In genomic region chr17:48795444-48796162, GRCh38 we compare ENCODE assay signal across 1 cellular context.
TF ChIP-seq lines count a peak whose summit lies in the region.

No MANE protein-coding gene starts in this region.

TF ChIP-seq in HepG2, 621 proteins besides CTCF, POLR2A, EP300 and RAD21 (continued from another document and continues in another):
- TF ChIP-seq TFAP4 (IDR thresholded peaks at IDR 0.05; ENCODE audit: borderline replicate concordance, low read depth) (0 out of 2 replicates have a peak, but pooled peaks have one; percentile 7), ZNF414 (CRISPR knock-in tag; IDR thresholded peaks at IDR 0.05) (no peak), MEF2D (CRISPR knock-in tag; IDR thresholded peaks at IDR 0.05) (peak; percentile 79), MTF2 (CRISPR knock-in tag; IDR thresholded peaks at IDR 0.05; ENCODE audit: borderline replicate concordance) (no peak), JUN (CRISPR knock-in tag; IDR thresholded peaks at IDR 0.05) (peak; percentile 78; the same call in 1 of the 2 replicates), TFDP2 (CRISPR knock-in tag; IDR thresholded peaks at IDR 0.05) (peak; percentile 74; the same call in 1 of the 2 replicates), ZNF607 (CRISPR knock-in tag; IDR thresholded peaks at IDR 0.05; ENCODE audit: borderline replicate concordance) (0 out of 2 replicates have a peak, but pooled peaks have one; percentile 20), ZNF776 (CRISPR knock-in tag; IDR thresholded peaks at IDR 0.05) (no peak), ZNF670 (CRISPR knock-in tag; IDR thresholded peaks at IDR 0.05; ENCODE audit: borderline replicate concordance) (0 out of 2 replicates have a peak, but pooled peaks have one; percentile 77), KDM3A (CRISPR knock-in tag; IDR thresholded peaks at IDR 0.05; ENCODE audit: low read depth) (0 out of 2 replicates have a peak, but pooled peaks have one; percentile 53), ARNT2 (CRISPR knock-in tag; IDR thresholded peaks at IDR 0.05; ENCODE audit: low read depth) (no peak), HNRNPUL1 (IDR thresholded peaks at IDR 0.05; ENCODE audit: low read depth, low read length) (0 out of 2 replicates have a peak, but pooled peaks have one; percentile 68), ZZZ3 (CRISPR knock-in tag; IDR thresholded peaks at IDR 0.05; ENCODE audit: borderline replicate concordance) (no peak), RBM22 (optimal IDR thresholded peaks at IDR 0.05; ENCODE audit: low read length) (no peak), ATF7-NPFF (CRISPR knock-in tag; IDR thresholded peaks at IDR 0.05; ENCODE audit: low read depth) (peak; percentile 11; the same call in 1 of the 2 replicates), CBX2 (IDR thresholded peaks at IDR 0.05; ENCODE audit: low read depth, low read length) (no peak), CBX2 (CRISPR knock-in tag; IDR thresholded peaks at IDR 0.05; ENCODE audit: low read depth) (no peak), ZNF687 (CRISPR knock-in tag; IDR thresholded peaks at IDR 0.05) (no peak), ZNF629 (CRISPR knock-in tag; conservative IDR thresholded peaks at IDR 0.05) (0 out of 2 replicates have a peak, but pooled peaks have one; percentile 15), RAD51 (IDR thresholded peaks at IDR 0.05; ENCODE audit: borderline replicate concordance) (0 out of 2 replicates have a peak, but pooled peaks have one; percentile 14), ZNF17 (CRISPR knock-in tag; IDR thresholded peaks at IDR 0.05) (no peak), BRF2 (CRISPR knock-in tag; IDR thresholded peaks at IDR 0.05) (no peak), IRF1 (CRISPR knock-in tag; IDR thresholded peaks at IDR 0.05; ENCODE audit: low read depth) (no peak), ZNF224 (CRISPR knock-in tag; IDR thresholded peaks at IDR 0.05) (0 out of 2 replicates have a peak, but pooled peaks have one; percentile 42), ZMYM4 (CRISPR knock-in tag; IDR thresholded peaks at IDR 0.05) (peak; percentile 49), SCMH1 (CRISPR knock-in tag; IDR thresholded peaks at IDR 0.05; ENCODE audit: borderline replicate concordance) (no peak), ZNF292 (CRISPR knock-in tag; IDR thresholded peaks at IDR 0.05; ENCODE audit: borderline replicate concordance, low read depth) (peak; percentile 54; the same call in 1 of the 2 replicates), U2AF1 (optimal IDR thresholded peaks at IDR 0.05; ENCODE audit: low read depth, low read length) (no peak), NFE2L2 (IDR thresholded peaks at IDR 0.05; ENCODE audit: low read length) (no peak), PRDM4 (CRISPR knock-in tag; IDR thresholded peaks at IDR 0.05; ENCODE audit: borderline replicate concordance) (no peak), ATF1 (CRISPR knock-in tag; IDR thresholded peaks at IDR 0.05) (peak; percentile 47; the same call in 1 of the 2 replicates), HDAC6 (IDR thresholded peaks at IDR 0.05; ENCODE audit: low read depth, low read length) (no peak), BRCA1 (CRISPR knock-in tag; IDR thresholded peaks at IDR 0.05) (no peak), PAX8 (CRISPR knock-in tag; IDR thresholded peaks at IDR 0.05; ENCODE audit: borderline replicate concordance) (0 out of 2 replicates have a peak, but pooled peaks have one; percentile 66), ZSCAN12 (CRISPR knock-in tag; IDR thresholded peaks at IDR 0.05) (0 out of 2 replicates have a peak, but pooled peaks have one; percentile 51), SIX1 (CRISPR knock-in tag; IDR thresholded peaks at IDR 0.05; ENCODE audit: borderline replicate concordance) (peak; percentile 90; the same call in 1 of the 2 replicates), MED13 (CRISPR knock-in tag; IDR thresholded peaks at IDR 0.05) (no peak), RERE (CRISPR knock-in tag; IDR thresholded peaks at IDR 0.05; ENCODE audit: low read depth) (0 out of 2 replicates have a peak, but pooled peaks have one; percentile 52), CERS6 (CRISPR knock-in tag; IDR thresholded peaks at IDR 0.05) (no peak)
